8 cellular contexts compared by ENCODE assay signal in the genomic region with DNA sequence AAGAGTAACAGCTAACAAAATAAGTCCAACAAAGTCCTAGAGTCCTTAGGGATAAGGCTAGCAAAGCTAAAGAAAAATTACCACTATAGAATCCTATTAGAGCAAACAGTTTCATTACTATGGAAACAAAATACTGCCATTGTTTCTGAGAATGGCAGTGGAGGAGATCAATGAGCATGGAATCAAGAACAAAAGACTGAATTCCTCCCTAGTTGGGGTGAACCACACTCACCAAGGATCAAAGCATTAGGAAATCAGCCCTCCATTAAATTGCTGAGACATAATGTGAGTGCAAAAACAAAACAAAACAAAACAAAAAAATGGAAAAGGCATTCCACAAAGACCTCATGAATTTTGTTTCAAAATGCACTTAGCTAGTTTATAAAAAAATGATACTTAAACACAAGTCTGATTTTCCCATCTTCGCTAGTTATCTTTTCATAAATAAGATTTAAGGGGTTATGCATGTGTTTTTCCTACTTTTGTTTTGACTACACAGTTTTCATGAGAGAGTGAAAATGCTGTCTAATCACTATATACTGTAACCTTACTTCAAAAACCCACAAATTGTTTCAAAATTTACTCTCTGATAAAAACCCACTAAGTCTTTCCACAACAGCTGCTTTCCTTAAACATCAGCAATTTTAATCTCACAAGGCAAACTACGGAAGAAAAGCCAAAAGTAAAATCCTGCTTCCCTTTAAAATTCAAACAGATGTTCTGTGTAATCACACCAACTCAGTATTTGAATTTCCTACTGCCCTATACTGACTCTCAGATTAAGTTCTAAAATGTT. TPM values are rescaled to one million over a fixed set of nuclear protein-coding genes. Genes with fewer than 3 reads are reported as not detected.
DNase-seq lines count a peak whose midpoint lies in the region; ATAC-seq and TF ChIP-seq lines count a peak whose summit lies in the region.

No MANE protein-coding gene starts in this region.

- H3K9me3 ChIP-seq in CD8-positive, alpha-beta T cell (ENCODE audit: low read length) = no peaks in the 10 kb centered on the region
- H3K9me3 ChIP-seq in OCI-LY1 (ENCODE audit: low read length) (peaks cover 19% of the 10 kb centered on the region), muscle layer of duodenum (ENCODE audit: control insufficient read depth in 1 of 2, low read length in 2 of 2) (peaks cover 0 to 2% of the 10 kb centered on the region in 2 donors)
- H3K9me3 ChIP-seq in effector memory CD4-positive, alpha-beta T cell (ENCODE audit: control insufficient read depth, low read length) = peaks cover 3% of the 10 kb centered on the region

- H3K4me1 Mint-ChIP-seq in CD8-positive, alpha-beta T cell (ENCODE audit: low read depth) = peaks cover 68% of the 10 kb centered on the region

- H3K79me2 ChIP-seq in OCI-LY1 (ENCODE audit: insufficient read depth, low read length) = peaks cover 93% of the 10 kb centered on the region

- H3K4me3 ChIP-seq in CD8-positive, alpha-beta T cell (ENCODE audit: low read depth, low read length) = no peak overlapping the region
- H3K4me3 ChIP-seq in OCI-LY1 (ENCODE audit: low read depth, low read length, poor library complexity, severe bottlenecking) = no peak overlapping the region
- no peak overlapping the region for H3K4me3 ChIP-seq in effector memory CD4-positive, alpha-beta T cell (ENCODE audit: insufficient read depth, low read depth, low read length, poor library complexity, severe bottlenecking)
- no peak overlapping the region for H3K4me3 ChIP-seq in muscle layer of duodenum (ENCODE audit: low read depth in 1 of 2, low read length in 2 of 2)

- H3K9me2 ChIP-seq in OCI-LY1 (ENCODE audit: low read depth, low read length) = no peaks in the 10 kb centered on the region

- H3K27me3 ChIP-seq in CD8-positive, alpha-beta T cell (ENCODE audit: insufficient read depth, low read length) = no peaks in the 10 kb centered on the region
- H3K27me3 ChIP-seq in OCI-LY1 (ENCODE audit: insufficient read depth, low read length) (no peaks in the 10 kb centered on the region), muscle layer of duodenum (ENCODE audit: low read depth, low read length) (no peaks in the 10 kb centered on the region)
- no peaks in the 10 kb centered on the region for H3K27me3 ChIP-seq in effector memory CD4-positive, alpha-beta T cell (replicated peaks; ENCODE audit: control insufficient read depth, insufficient read depth, low read length, poor library complexity, severe bottlenecking)

- H4K20me1 ChIP-seq in OCI-LY1 (ENCODE audit: insufficient read depth, low read length) = no peaks in the 10 kb centered on the region

- 0 out of 2 replicates have a peak overlapping the region, but pooled peaks have one; percentile 4 for H3K4me2 ChIP-seq in OCI-LY1 (ENCODE audit: low read length)

- intact Hi-C loops in CD8-positive, alpha-beta T cell (cut with DNase I, micrococcal nuclease) = loop anchor here in 1 of 2 experiments (2.0 kb wide), 1 partner anchor 17 kb away; no protein-coding TSS in a partner anchor

- H3K9me3 Mint-ChIP-seq in CD8-positive, alpha-beta T cell = peaks cover 9% of the 10 kb centered on the region

- no peak overlapping the region for H3K27ac ChIP-seq in CD8-positive, alpha-beta T cell (ENCODE audit: low read depth, low read length)
- H3K27ac ChIP-seq in OCI-LY1 (ENCODE audit: low read depth, low read length, poor library complexity, severe bottlenecking) (no peak overlapping the region), muscle layer of duodenum (ENCODE audit: low read length) (peak overlapping the region; percentile 86)
- H3K27ac ChIP-seq in effector memory CD4-positive, alpha-beta T cell (ENCODE audit: insufficient read depth, low read length, poor library complexity, severe bottlenecking) = peak overlapping the region; percentile 65

- H3K36me3 Mint-ChIP-seq in CD8-positive, alpha-beta T cell = peaks cover 53% of the 10 kb centered on the region

- TF ChIP-seq CTCF in CD8-positive, alpha-beta T cell (IDR thresholded peaks at IDR 0.05) = no peak
- no peak for TF ChIP-seq CTCF in OCI-LY1 (IDR thresholded peaks at IDR 0.05; ENCODE audit: low read length)

- H3K27me3 Mint-ChIP-seq in CD8-positive, alpha-beta T cell (ENCODE audit: low read depth) = no peaks in the 10 kb centered on the region

- no peaks in the 10 kb centered on the region for H3K36me3 ChIP-seq in CD8-positive, alpha-beta T cell (ENCODE audit: insufficient read depth, low read length)
- peaks cover 79% of the 10 kb centered on the region for H3K36me3 ChIP-seq in OCI-LY1 (ENCODE audit: insufficient read depth, low read length)
- peaks cover 21% of the 10 kb centered on the region for H3K36me3 ChIP-seq in effector memory CD4-positive, alpha-beta T cell (ENCODE audit: control insufficient read depth, insufficient read depth, low read length)
- peaks cover 0 to 4% of the 10 kb centered on the region in 2 donors for H3K36me3 ChIP-seq in muscle layer of duodenum (ENCODE audit: control insufficient read depth in 1 of 2, insufficient read depth in 2 of 2, low read length in 2 of 2)

- CTCF ChIA-PET in CD8-positive, alpha-beta T cell (lab: Charles Lee) = interaction anchor here (1.0 to 2.2 kb wide), 6 partner anchors 8 to 154 kb away, joined by 3 to 7 read pairs (median 4); no protein-coding TSS in a partner anchor

- no peak overlapping the region for H2AFZ ChIP-seq in OCI-LY1 (ENCODE audit: low read length)

- no peak for DNase-seq in CD8-positive, alpha-beta T cell
- DNase-seq in effector memory CD4-positive, alpha-beta T cell = no peak
- DNase-seq in occipital lobe (lab: John Stamatoyannopoulos, UW) (no peak), epidermal melanocyte (ENCODE audit: insufficient read length, low spot score) (no peak)

- H3K4me3 Mint-ChIP-seq in CD8-positive, alpha-beta T cell = peak overlapping the region; percentile 19

- peaks cover 61% of the 10 kb centered on the region for H3K4me1 ChIP-seq in CD8-positive, alpha-beta T cell (ENCODE audit: insufficient read depth, low read length)
- H3K4me1 ChIP-seq in OCI-LY1 (ENCODE audit: insufficient read depth, low read length, severe bottlenecking) = peaks cover 40% of the 10 kb centered on the region
- H3K4me1 ChIP-seq in effector memory CD4-positive, alpha-beta T cell (ENCODE audit: control insufficient read depth, insufficient read depth, low read length, poor library complexity, severe bottlenecking) = peaks cover 40% of the 10 kb centered on the region
- peaks cover 7 to 34% of the 10 kb centered on the region in 2 donors for H3K4me1 ChIP-seq in muscle layer of duodenum (ENCODE audit: control insufficient read depth in 1 of 2, insufficient read depth in 2 of 2, low read length in 2 of 2)

- no peak for ATAC-seq in CD8-positive, alpha-beta T cell
- ATAC-seq in HG03439 (IDR thresholded peaks at IDR 0.05; ENCODE audit: unreplicated experiment) (no peak), HG03280 (IDR thresholded peaks at IDR 0.05; ENCODE audit: unreplicated experiment) (no peak)

- POLR2A ChIA-PET in CD8-positive, alpha-beta T cell (lab: Charles Lee) = interaction anchor here (1.0 to 2.7 kb wide), 7 partner anchors 8 to 95 kb away, joined by 3 to 9 read pairs (median 5); partner anchors contain the start of gene SERINC5

- H3K9ac ChIP-seq in OCI-LY1 (ENCODE audit: low read length) = no peak overlapping the region

- H3K27ac Mint-ChIP-seq in CD8-positive, alpha-beta T cell = peak overlapping the region; percentile 70

- no peaks in the 10 kb centered on the region for H3F3A ChIP-seq in OCI-LY1 (ENCODE audit: insufficient read depth, low read length)

RNA-seq across cellular contexts. Expression of gene SERINC5, which starts 9.7 kb away (rescaled TPM):
- total RNA-seq in CD8-positive, alpha-beta T cell = 100 to 1,000 TPM; 112 to 117 TPM
- 60.8 TPM for total RNA-seq in occipital lobe

Comparison
In these comparisons a context has a peak if more than half of its experiments do, and no peak if none do; other contexts are left out.
1. H3K27ac ChIP-seq: peak in effector memory CD4-positive, alpha-beta T cell (single experiment) and muscle layer of duodenum (single experiment); none in CD8-positive, alpha-beta T cell (single experiment) and OCI-LY1 (single experiment).